In the genomic region with DNA sequence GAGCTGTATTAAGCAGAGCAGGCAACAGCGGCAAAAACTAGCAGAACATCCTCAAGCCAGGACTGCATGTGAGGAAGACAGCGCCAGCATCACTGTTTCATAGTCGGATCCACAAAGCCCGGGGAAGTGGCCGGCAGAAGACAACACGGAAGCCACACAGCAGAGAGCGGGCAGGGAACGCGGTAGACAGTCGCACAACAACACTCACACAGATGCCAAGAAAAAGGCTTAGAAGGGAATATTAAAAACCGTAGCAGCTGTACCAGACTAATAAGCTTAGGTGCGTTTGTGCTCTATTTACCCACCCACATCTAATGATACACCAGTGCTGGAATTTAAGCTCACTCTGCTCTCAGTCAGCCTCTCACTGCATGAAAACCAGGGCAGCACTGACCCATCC, we compare ENCODE assay signal across 8 cellular contexts. TPM values are rescaled to one million over a fixed set of nuclear protein-coding genes. Genes with fewer than 3 reads are reported as not detected.
DNase-seq lines count a peak whose midpoint lies in the region; ATAC-seq and TF ChIP-seq lines count a peak whose summit lies in the region.

No MANE protein-coding gene starts in this region.

- no peak overlapping the region for H3K27ac ChIP-seq in ACC112 (ENCODE audit: low read depth, low read length)
- no peak overlapping the region for H3K27ac ChIP-seq in muscle layer of colon (ENCODE audit: low read depth, low read length)

- H3K4me1 ChIP-seq in ACC112 (ENCODE audit: control insufficient read depth, insufficient read depth, low read length, unreplicated experiment) (peaks cover 8% of the 10 kb centered on the region), muscle layer of colon (ENCODE audit: insufficient read depth, low read length) (peaks cover 7% of the 10 kb centered on the region)

- H3K79me2 ChIP-seq in ACC112 (ENCODE audit: control insufficient read depth, insufficient read depth, low read length, unreplicated experiment): no peaks in the 10 kb centered on the region

- H3K4me3 ChIP-seq in ACC112 (ENCODE audit: low read depth, low read length) (peak overlapping the region; percentile 61), muscle layer of colon (ENCODE audit: low read depth in 1 of 2, low read length in 2 of 2) (peak overlapping the region; percentile 21 to 55)

- peak overlapping the region; percentile 65 for H2AFZ ChIP-seq in ACC112 (ENCODE audit: low read length, unreplicated experiment)

- peak; percentile 67 for DNase-seq in cerebellar cortex (ENCODE audit: low spot score)
- no peak for DNase-seq in GM10266 (ENCODE audit: extremely low spot score)
- no peak for DNase-seq in NCI-H748 (lab: John Stamatoyannopoulos, UW; ENCODE audit: unreplicated experiment)
- DNase-seq in NOMO-1 treated with dmso at 0.1 percent for 144 hours (lab: John Stamatoyannopoulos, UW; ENCODE audit: unreplicated experiment): no peak

- H3K27me3 ChIP-seq in ACC112 (ENCODE audit: insufficient read depth, low read length) (no peaks in the 10 kb centered on the region), muscle layer of colon (ENCODE audit: control insufficient read depth in 1 of 2, insufficient read depth in 2 of 2, low read length in 2 of 2) (no peaks in the 10 kb centered on the region)

- H3K36me3 ChIP-seq in ACC112 (ENCODE audit: insufficient read depth, low read length): no peaks in the 10 kb centered on the region
- H3K36me3 ChIP-seq in muscle layer of colon (ENCODE audit: insufficient read depth, low read length): no peaks in the 10 kb centered on the region

- peaks cover 17% of the 10 kb centered on the region for H3K27me3 Mint-ChIP-seq in IgD-negative memory B cell

- no peaks in the 10 kb centered on the region for H3K9me3 ChIP-seq in muscle layer of colon (ENCODE audit: low read length)

- peak overlapping the region in 3 of 4 donors; percentile 49 to 80 (median 57) for H3K4me3 Mint-ChIP-seq in IgD-negative memory B cell

- no peaks in the 10 kb centered on the region for H3K36me3 Mint-ChIP-seq in IgD-negative memory B cell

- peaks cover 0 to 2% (median 2%) of the 10 kb centered on the region in 3 donors for H3K4me1 Mint-ChIP-seq in IgD-negative memory B cell

- TF ChIP-seq CTCF in GM10266 (IDR thresholded peaks at IDR 0.05; ENCODE audit: control insufficient read depth, insufficient read depth, low read depth, missing control alignments): no peak

- no peak overlapping the region for H3K9ac ChIP-seq in muscle layer of colon (ENCODE audit: low read length)

- no peak for ATAC-seq in HG03280 (IDR thresholded peaks at IDR 0.05; ENCODE audit: unreplicated experiment)

- H3K27ac Mint-ChIP-seq in IgD-negative memory B cell: no peak overlapping the region

- peaks cover 0 to 2% (median 0%) of the 10 kb centered on the region in 3 donors for H3K9me3 Mint-ChIP-seq in IgD-negative memory B cell

RNA-seq across cellular contexts. Expression of a gene that starts 16.0 kb away (rescaled TPM):
- polyA plus RNA-seq in IgD-negative memory B cell: 1.0 TPM

RNA-seq across cellular contexts. Expression of a gene that starts 16.3 kb away (rescaled TPM):
- polyA plus RNA-seq in IgD-negative memory B cell: not detected
